ENCODE assay signal across 2 cellular contexts in the genomic region with DNA sequence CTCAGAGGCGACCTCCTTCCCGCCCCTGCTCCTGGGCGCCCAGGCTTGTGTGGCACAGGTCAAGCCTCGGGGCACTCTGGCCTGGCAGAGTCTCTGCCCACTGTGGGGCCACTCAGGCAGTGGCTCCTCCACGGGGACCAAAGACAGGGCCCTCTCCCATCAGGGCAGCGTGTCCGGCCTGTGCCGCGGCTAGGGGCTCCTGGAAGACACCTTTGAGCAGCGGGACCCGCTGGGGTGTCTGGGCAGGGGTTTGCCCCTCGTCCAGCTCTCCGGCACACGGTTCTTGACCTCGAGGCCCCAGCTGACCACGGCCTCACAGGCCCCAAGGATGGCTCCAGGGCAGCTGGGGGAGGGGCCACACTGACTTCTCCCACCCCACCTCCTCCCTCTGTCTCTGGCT.
TF ChIP-seq lines count a peak whose summit lies in the region.

No MANE protein-coding gene starts in this region.

TF ChIP-seq in A549, 52 proteins besides CTCF, POLR2A, EP300 and RAD21:
- no peak for TF ChIP-seq EHMT2 (IDR thresholded peaks at IDR 0.05; ENCODE audit: low read depth)
- TF ChIP-seq BCL3 (IDR thresholded peaks at IDR 0.05), result no peak
- TF ChIP-seq REST (IDR thresholded peaks at IDR 0.05), result no peak
- TF ChIP-seq MAZ (IDR thresholded peaks at IDR 0.05; ENCODE audit: borderline replicate concordance, low read depth, low read length), result no peak
- no peak for TF ChIP-seq JUNB (IDR thresholded peaks at IDR 0.05)
- no peak for TF ChIP-seq FOSB (CRISPR knock-in tag; IDR thresholded peaks at IDR 0.05)
- TF ChIP-seq PBX3 (IDR thresholded peaks at IDR 0.05), result no peak
- TF ChIP-seq, protein P1, sequence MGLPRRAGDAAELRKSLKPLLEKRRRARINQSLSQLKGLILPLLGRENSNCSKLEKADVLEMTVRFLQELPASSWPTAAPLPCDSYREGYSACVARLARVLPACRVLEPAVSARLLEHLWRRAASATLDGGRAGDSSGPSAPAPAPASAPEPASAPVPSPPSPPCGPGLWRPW (IDR thresholded peaks at IDR 0.05), result no peak
- no peak for TF ChIP-seq ZNF302 (CRISPR knock-in tag; IDR thresholded peaks at IDR 0.05)
- TF ChIP-seq, protein P2, sequence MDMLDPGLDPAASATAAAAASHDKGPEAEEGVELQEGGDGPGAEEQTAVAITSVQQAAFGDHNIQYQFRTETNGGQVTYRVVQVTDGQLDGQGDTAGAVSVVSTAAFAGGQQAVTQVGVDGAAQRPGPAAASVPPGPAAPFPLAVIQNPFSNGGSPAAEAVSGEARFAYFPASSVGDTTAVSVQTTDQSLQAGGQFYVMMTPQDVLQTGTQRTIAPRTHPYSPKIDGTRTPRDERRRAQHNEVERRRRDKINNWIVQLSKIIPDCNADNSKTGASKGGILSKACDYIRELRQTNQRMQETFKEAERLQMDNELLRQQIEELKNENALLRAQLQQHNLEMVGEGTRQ (IDR thresholded peaks at IDR 0.05), result no peak
TF ChIP-seq in A549: peak in this region for 0.

TF ChIP-seq in HCT116, 20 proteins besides CTCF, POLR2A, EP300 and RAD21:
- no peak for TF ChIP-seq CBX3 (IDR thresholded peaks at IDR 0.05; ENCODE audit: low read depth)
- no peak for TF ChIP-seq SRF (IDR thresholded peaks at IDR 0.05; ENCODE audit: low read depth)
- TF ChIP-seq MAX (IDR thresholded peaks at IDR 0.05), result no peak
